16 cellular contexts compared by ENCODE assay signal in the genomic region with DNA sequence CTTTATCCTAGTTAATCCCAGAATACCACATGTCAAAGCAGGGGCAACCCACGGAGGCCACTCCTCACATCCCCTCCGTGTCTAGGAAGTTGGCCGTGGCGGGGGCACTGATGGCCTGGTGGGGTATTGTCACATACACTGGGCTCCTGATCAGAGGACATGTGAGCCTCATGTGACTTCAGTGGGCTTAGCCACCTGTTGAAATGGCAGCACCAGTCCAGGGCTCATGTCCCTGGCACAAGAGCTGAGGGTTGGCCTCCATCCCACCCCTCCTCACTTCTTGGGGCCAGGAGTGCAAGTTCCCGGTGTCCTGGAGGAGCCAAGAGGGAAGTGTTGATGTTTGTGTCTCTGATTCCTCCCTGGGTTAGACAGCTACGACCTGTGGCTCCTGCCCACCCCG.
A peak's percentile ranks its signal among the peaks of the same experiment; 100 is the strongest.
DNase-seq lines count a peak whose midpoint lies in the region; ATAC-seq and TF ChIP-seq lines count a peak whose summit lies in the region.
"Had no signal": no experiment of that assay in that cellular context is flagged by ENCODE, and none has a peak within 500 bp of the region (broad histone marks: within the 10 kb centered on the region; RNA-seq: fewer than 3 reads in every experiment).

No MANE protein-coding gene starts in this region.

- intact Hi-C loops in psoas muscle (cut with DNase I) (no loop called here), Right ventricle myocardium superior (cut with DNase I) (no loop called here)

- H3K27ac ChIP-seq in HEK293 (ENCODE audit: extremely low read depth, low read depth, low read length) (no peak overlapping the region), psoas muscle (no peak overlapping the region)
- H3K27ac ChIP-seq: C4-2B had no signal

- 32 to 46% (median 43%) methylated on average over 7 of the region's 7 CpGs for WGBS in psoas muscle, 3 donors

- TF ChIP-seq CTCF in HEK293 (tag by site-specific recombination; IDR thresholded peaks at IDR 0.05) (no peak), psoas muscle (IDR thresholded peaks at IDR 0.05) (no peak)

- DNase-seq in left lobe of liver (ENCODE audit: low spot score) (peak; percentile 54), psoas muscle (no peak), DMS79 (lab: John Stamatoyannopoulos, UW) (no peak), Right ventricle myocardium superior (no peak)
- DNase-seq: ACHN; BE2C; CD4-positive, alpha-beta T cell; DMS153; DMS79 treated with DMSO at 0.1 percent for 48 hours; GF-D8; HCEC 1CT; HFFc6 had no signal

- CTCF ChIA-PET in HEK293 (lab: Yijun Ruan, JAX), result no interaction called here

- H3K4me1 ChIP-seq in HEK293 (ENCODE audit: control insufficient read depth, insufficient read depth, low read length) (no peaks in the 10 kb centered on the region), psoas muscle (peaks cover 6% of the 10 kb centered on the region)
- H3K4me1 ChIP-seq: BE2C had no signal

- peaks cover 0 to 3% (median 0%) of the 10 kb centered on the region in 3 donors for H3K27me3 ChIP-seq in psoas muscle (ENCODE audit: insufficient read depth in 3 of 3, low read length in 2 of 3)
- H3K27me3 ChIP-seq: BE2C had no signal

- ATAC-seq in left lobe of liver (peak; percentile 2), psoas muscle (peak in 3 of 4 donors; percentile 88 to 92 (median 92)), Right ventricle myocardium superior (ENCODE audit: poor library complexity) (no peak), HG03432 (IDR thresholded peaks at IDR 0.05; ENCODE audit: unreplicated experiment) (no peak)
- ATAC-seq: GM23338 had no signal

- H3K36me3 ChIP-seq in HEK293 (ENCODE audit: control insufficient read depth in 2 of 2, insufficient read depth in 1 of 2, low read length in 2 of 2) (no peaks in the 10 kb centered on the region), psoas muscle (ENCODE audit: insufficient read depth in 1 of 2, low read depth in 1 of 2) (no peaks in the 10 kb centered on the region)
- H3K36me3 ChIP-seq: BE2C had no signal

- H3K4me3 ChIP-seq in HEK293 (ENCODE audit: low read depth, low read length) (no peak overlapping the region), psoas muscle (no peak overlapping the region)
- H3K4me3 ChIP-seq: GM23338 had no signal

- POLR2A ChIA-PET in HEK293 (lab: Yijun Ruan, JAX), result no interaction called here

- H3K9me3 ChIP-seq in HEK293 (ENCODE audit: control insufficient read depth, insufficient read depth, low read depth, low read length) (no peaks in the 10 kb centered on the region), psoas muscle (no peaks in the 10 kb centered on the region)
- H3K9me3 ChIP-seq: BE2C had no signal

TF ChIP-seq in HEK293, 187 proteins besides CTCF, POLR2A, EP300 and RAD21:
- TF ChIP-seq ZSCAN16 (tag by site-specific recombination; IDR thresholded peaks at IDR 0.05), result no peak
- TF ChIP-seq SCRT1 (tag by site-specific recombination; IDR thresholded peaks at IDR 0.05; ENCODE audit: borderline replicate concordance), result peak; percentile 43; the same call in 1 of the 2 replicates
- TF ChIP-seq SCRT2 (tag by site-specific recombination; IDR thresholded peaks at IDR 0.05), result peak; percentile 51

Comparison
In these comparisons a context has a peak if more than half of its experiments do, and no peak if none do; other contexts are left out.
1. ATAC-seq: peak in left lobe of liver (single experiment) and psoas muscle (3 of 4); none in Right ventricle myocardium superior (single experiment) and HG03432 (single experiment).